ENCODE assay signal across 8 cellular contexts in genomic region chr6:147204060-147204785, GRCh38. TPM values are rescaled to one million over a fixed set of nuclear protein-coding genes. Genes with fewer than 3 reads are reported as not detected.
A peak's percentile ranks its signal among the peaks of the same experiment; 100 is the strongest.
DNase-seq lines count a peak whose midpoint lies in the region; ATAC-seq and TF ChIP-seq lines count a peak whose summit lies in the region.

Gene STXBP5, plus strand, starts transcription at chr6:147204417. Its CDS starts 116 bp downstream, at chr6:147204533.

- no peaks in the 10 kb centered on the region for H3K36me3 ChIP-seq in CD4-positive, alpha-beta memory T cell (ENCODE audit: insufficient read depth, low read length)
- H3K36me3 ChIP-seq in cardiac muscle cell (no peaks in the 10 kb centered on the region), parathyroid adenoma (ENCODE audit: control insufficient read depth, insufficient read depth, low read length) (peaks cover 15% of the 10 kb centered on the region), aorta (ENCODE audit: control insufficient read depth in 1 of 2, insufficient read depth in 2 of 2, low read length in 1 of 2) (no peaks in the 10 kb centered on the region)

- WGBS in aorta, 2 donors, result 1% methylated on average over 69 to 85 of the region's 85 CpGs

- H3K27me3 Mint-ChIP-seq in CD4-positive, alpha-beta memory T cell, result no peaks in the 10 kb centered on the region
- H3K27me3 Mint-ChIP-seq in activated naive CD8-positive, alpha-beta T cell treated with anti-CD3 and anti-CD28 coated beads, Interleukin-2, amount 10 ng/mL, durations not matched to agents 7 days and 5 days, result no peaks in the 10 kb centered on the region

- peak within 1 kb of the TSS; percentile 74 for H2AFZ ChIP-seq in parathyroid adenoma

- H3K4me2 ChIP-seq in parathyroid adenoma (ENCODE audit: low read length), result peak within 1 kb of the TSS; percentile 89

- ATAC-seq in GM19372 (IDR thresholded peaks at IDR 0.05; ENCODE audit: low read depth, unreplicated experiment) (peak; percentile 28), HG03460 (IDR thresholded peaks at IDR 0.05; ENCODE audit: unreplicated experiment) (peak; percentile 22), aorta (ENCODE audit: low FRiP score) (peak; percentile 15)
- ATAC-seq in activated naive CD8-positive, alpha-beta T cell treated with anti-CD3 and anti-CD28 coated beads, Interleukin-2, amount 10 ng/mL, durations not matched to agents 7 days and 5 days (ENCODE audit: low read depth), result peak; percentile 11

- POLR2A ChIA-PET in CD4-positive, alpha-beta memory T cell (lab: Charles Lee; ENCODE audit: partially characterized antibody), result interaction anchor here (0.6 to 2.3 kb wide), 7 partner anchors 9 to 1544 kb away, joined by 3 to 7 read pairs (median 3); no protein-coding TSS in a partner anchor
- POLR2A ChIA-PET in activated naive CD8-positive, alpha-beta T cell treated with anti-CD3 and anti-CD28 coated beads, Interleukin-2, amount 10 ng/mL, durations not matched to agents 7 days and 5 days (lab: Charles Lee), result interaction anchor here (1.1 kb wide), 1 partner anchor 12 kb away, joined by 3 read pairs; no protein-coding TSS in a partner anchor

- H3K4me3 ChIP-seq in CD4-positive, alpha-beta memory T cell (ENCODE audit: low read length in 2 of 2), result peak within 1 kb of the TSS; percentile 77 to 98
- H3K4me3 ChIP-seq in cardiac muscle cell, result peak within 1 kb of the TSS; percentile 95
- peak within 1 kb of the TSS; percentile 99 for H3K4me3 ChIP-seq in parathyroid adenoma (ENCODE audit: low read depth, low read length)
- peak within 1 kb of the TSS; percentile 88 to 95 for H3K4me3 ChIP-seq in aorta (ENCODE audit: low read length in 2 of 2)

- TF ChIP-seq CTCF in cardiac muscle cell (IDR thresholded peaks at IDR 0.05; ENCODE audit: low read depth, low read length), result no peak
- no peak for TF ChIP-seq CTCF in parathyroid adenoma (IDR thresholded peaks at IDR 0.05)

- no peaks in the 10 kb centered on the region for H3K27me3 ChIP-seq in CD4-positive, alpha-beta memory T cell (ENCODE audit: insufficient read depth, low read length)
- H3K27me3 ChIP-seq in cardiac muscle cell, result no peaks in the 10 kb centered on the region
- no peaks in the 10 kb centered on the region for H3K27me3 ChIP-seq in parathyroid adenoma (ENCODE audit: control insufficient read depth, insufficient read depth, low read length)
- no peaks in the 10 kb centered on the region for H3K27me3 ChIP-seq in aorta (ENCODE audit: control insufficient read depth in 1 of 2, insufficient read depth in 2 of 2, low read length in 1 of 2)

- peaks cover 0 to 1% (median 0%) of the 10 kb centered on the region in 8 donors for H3K9me3 Mint-ChIP-seq in CD4-positive, alpha-beta memory T cell
- H3K9me3 Mint-ChIP-seq in activated naive CD8-positive, alpha-beta T cell treated with anti-CD3 and anti-CD28 coated beads, Interleukin-2, amount 10 ng/mL, durations not matched to agents 7 days and 5 days, result no peaks in the 10 kb centered on the region

- H3K4me1 ChIP-seq in CD4-positive, alpha-beta memory T cell (ENCODE audit: insufficient read depth, low read length), result peaks cover 32% of the 10 kb centered on the region
- peaks cover 3% of the 10 kb centered on the region for H3K4me1 ChIP-seq in cardiac muscle cell (ENCODE audit: low read depth)
- H3K4me1 ChIP-seq in parathyroid adenoma, result peaks cover 7% of the 10 kb centered on the region
- no peaks in the 10 kb centered on the region for H3K4me1 ChIP-seq in aorta (ENCODE audit: control insufficient read depth in 1 of 2, insufficient read depth in 2 of 2, low read length in 2 of 2)

- peak within 1 kb of the TSS; percentile 93 to 99 (median 98) for H3K27ac Mint-ChIP-seq in CD4-positive, alpha-beta memory T cell
- H3K27ac Mint-ChIP-seq in activated naive CD8-positive, alpha-beta T cell treated with anti-CD3 and anti-CD28 coated beads, Interleukin-2, amount 10 ng/mL, durations not matched to agents 7 days and 5 days, result peak within 1 kb of the TSS; percentile 98

- intact Hi-C loops in CD4-positive, alpha-beta memory T cell (cut with micrococcal nuclease), result loop anchor here (5.0 kb wide), 3 partner anchors 83 to 1242 kb away; partner anchors contain the start of gene SHPRH
- intact Hi-C loops in aorta (cut with DNase I), result loop anchor here (5.0 to 10.0 kb wide), 4 partner anchors 83 to 659 kb away; partner anchors contain the start of gene RAB32 (in 1 of the 2)

- peak within 1 kb of the TSS; percentile 100 for H3K9ac ChIP-seq in parathyroid adenoma

- peaks cover 23 to 54% (median 32%) of the 10 kb centered on the region in 4 donors for H3K4me1 Mint-ChIP-seq in CD4-positive, alpha-beta memory T cell
- H3K4me1 Mint-ChIP-seq in activated naive CD8-positive, alpha-beta T cell treated with anti-CD3 and anti-CD28 coated beads, Interleukin-2, amount 10 ng/mL, durations not matched to agents 7 days and 5 days, result peaks cover 31% of the 10 kb centered on the region

- peaks cover 33% of the 10 kb centered on the region for H3K79me2 ChIP-seq in parathyroid adenoma

- DNase-seq in CD4-positive, alpha-beta memory T cell, result peak; percentile 45 to 55 (median 47)
- DNase-seq in SK-N-DZ (ENCODE audit: low spot score), result peak; percentile 50
- peak; percentile 63 for DNase-seq in activated naive CD8-positive, alpha-beta T cell treated with anti-CD3 and anti-CD28 coated beads, Interleukin-2, amount 10 ng/mL, durations not matched to agents 7 days and 5 days
- peak; percentile 62 to 64 for DNase-seq in cardiac muscle cell (ENCODE audit: low read depth in 1 of 2, low spot score in 1 of 2)
- DNase-seq in aorta, result peak; percentile 75 to 85

- peak within 1 kb of the TSS; percentile 88 to 99 (median 96) for H3K4me3 Mint-ChIP-seq in CD4-positive, alpha-beta memory T cell
- peak within 1 kb of the TSS; percentile 97 for H3K4me3 Mint-ChIP-seq in activated naive CD8-positive, alpha-beta T cell treated with anti-CD3 and anti-CD28 coated beads, Interleukin-2, amount 10 ng/mL, durations not matched to agents 7 days and 5 days

- CTCF ChIA-PET in CD4-positive, alpha-beta memory T cell (lab: Charles Lee; ENCODE audit: partially characterized antibody), result no interaction called here

- H3K36me3 Mint-ChIP-seq in CD4-positive, alpha-beta memory T cell, result peaks cover 0 to 14% of the 10 kb centered on the region in 2 donors
- peaks cover 2% of the 10 kb centered on the region for H3K36me3 Mint-ChIP-seq in activated naive CD8-positive, alpha-beta T cell treated with anti-CD3 and anti-CD28 coated beads, Interleukin-2, amount 10 ng/mL, durations not matched to agents 7 days and 5 days

- no peaks in the 10 kb centered on the region for H3K9me3 ChIP-seq in CD4-positive, alpha-beta memory T cell (ENCODE audit: control insufficient read depth in 1 of 2, low read length in 2 of 2)
- H3K9me3 ChIP-seq in cardiac muscle cell (ENCODE audit: low read depth) (no peaks in the 10 kb centered on the region), parathyroid adenoma (ENCODE audit: control insufficient read depth, low read length) (no peaks in the 10 kb centered on the region), aorta (ENCODE audit: control insufficient read depth, low read length) (no peaks in the 10 kb centered on the region)

- peak within 1 kb of the TSS; percentile 95 for H3K27ac ChIP-seq in CD4-positive, alpha-beta memory T cell (ENCODE audit: low read depth, low read length)
- H3K27ac ChIP-seq in cardiac muscle cell (peak within 1 kb of the TSS; percentile 92), parathyroid adenoma (peak within 1 kb of the TSS; percentile 100), aorta (ENCODE audit: low read depth in 1 of 2, low read length in 2 of 2) (peak within 1 kb of the TSS; percentile 93 to 99)

RNA-seq across cellular contexts. Expression of gene STXBP5, which starts in this region (rescaled TPM):
- 10 to 100 TPM; 36.5 TPM for total RNA-seq in CD4-positive, alpha-beta memory T cell
- 1 to 10 TPM in 1 of 2 donors, under 1 TPM in 1; 0.90 to 7.2 TPM for polyA plus RNA-seq in CD4-positive, alpha-beta memory T cell
- 6.5 and 9.2 TPM in 2 replicates for polyA plus RNA-seq in SK-N-DZ (2014; cell fraction: cytosol; rRNA removed)
- polyA plus RNA-seq in SK-N-DZ (2014; cell fraction: nucleus; rRNA removed), result 21.8 and 23.8 TPM in 2 replicates
- total RNA-seq in activated naive CD8-positive, alpha-beta T cell treated with anti-CD3 and anti-CD28 coated beads, Interleukin-2, amount 10 ng/mL, durations not matched to agents 7 days and 5 days, result 10 to 100 TPM; 19.4 to 23.4 TPM
- total RNA-seq in cardiac muscle cell (3.6 and 5.3 TPM in 2 replicates), aorta (10 to 100 TPM; 26.5 to 28.9 TPM)
- polyA plus RNA-seq in cardiac muscle cell (2.9 and 4.1 TPM in 2 replicates), aorta (10 to 100 TPM in 1 of 2 donors, 1 to 10 TPM in 1; 7.1 to 13.3 TPM)

Comparison
In these comparisons a context has a peak if more than half of its experiments do, and no peak if none do; other contexts are left out.
1. Peak in every context shown above with its lines: DNase-seq, ATAC-seq, H3K4me3 ChIP-seq and H3K27ac ChIP-seq.